ENCODE assay signal across 8 cellular contexts in the genomic region with DNA sequence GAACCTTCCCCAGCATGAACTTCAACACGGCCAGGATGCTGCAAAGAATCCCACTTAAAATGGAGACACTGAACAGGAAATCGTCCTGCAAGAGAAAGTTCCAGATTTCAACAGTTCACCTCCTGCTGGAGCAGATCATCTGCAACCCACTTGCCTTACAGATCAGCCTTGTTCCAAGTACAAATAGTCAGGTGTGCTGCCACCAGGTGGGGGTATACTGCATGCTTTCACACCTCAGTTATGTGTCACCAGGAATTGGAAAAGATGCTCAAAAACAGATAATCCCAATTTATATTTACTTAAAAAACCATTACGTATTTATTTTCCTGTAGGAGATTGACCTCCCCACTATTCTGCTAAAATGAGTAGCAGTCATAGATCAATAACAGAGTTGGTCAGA.
DNase-seq lines count a peak whose midpoint lies in the region; ATAC-seq and TF ChIP-seq lines count a peak whose summit lies in the region.
"Had no signal": no experiment of that assay in that cellular context is flagged by ENCODE, and none has a peak within 500 bp of the region (broad histone marks: within the 10 kb centered on the region; RNA-seq: fewer than 3 reads in every experiment).

No MANE protein-coding gene starts in this region.

- no peaks in the 10 kb centered on the region for H3K27me3 ChIP-seq in sigmoid colon
- H3K27me3 ChIP-seq in suprapubic skin, result no peaks in the 10 kb centered on the region
- H3K27me3 ChIP-seq: SJSA1 had no signal

- TF ChIP-seq POLR2A in sigmoid colon (IDR thresholded peaks at IDR 0.05) (no peak), suprapubic skin (IDR thresholded peaks at IDR 0.05) (no peak)

- H3K9me3 ChIP-seq in sigmoid colon (no peaks in the 10 kb centered on the region), suprapubic skin (no peaks in the 10 kb centered on the region)
- H3K9me3 ChIP-seq: SJSA1 had no signal

- H3K4me1 ChIP-seq in sigmoid colon (no peaks in the 10 kb centered on the region), suprapubic skin (peaks cover 3% of the 10 kb centered on the region)
- H3K4me1 ChIP-seq: SJSA1 had no signal

- in situ Hi-C loops in GM13977 (cut with MboI; ENCODE audit: low pct_unique_long_range_greater_than_20kb, low sequenced_read_pairs, unreplicated experiment), result no loop called here

- DNase-seq in GM13977 (ENCODE audit: low spot score) (peak; percentile 40), LoVo (ENCODE audit: low spot score) (peak; percentile 29), fibroblast of villous mesenchyme (ENCODE audit: low read depth) (peak; percentile 11), sigmoid colon (no peak), suprapubic skin (ENCODE audit: low spot score in 2 of 2) (no peak)

- TF ChIP-seq EP300 in sigmoid colon (IDR thresholded peaks at IDR 0.05) (no peak), suprapubic skin (IDR thresholded peaks at IDR 0.05) (no peak)

- ATAC-seq in SK-N-SH treated with all-trans-retinoic acid at 6 μM for 48 hours (peak; percentile 32; the same call in 1 of the 3 replicates), GM18861 (IDR thresholded peaks at IDR 0.05; ENCODE audit: unreplicated experiment) (no peak)

- H3K4me3 ChIP-seq in fibroblast of villous mesenchyme (ENCODE audit: low read depth, low read length) (no peak overlapping the region), sigmoid colon (no peak overlapping the region), suprapubic skin (no peak overlapping the region)
- H3K4me3 ChIP-seq: SJSA1 had no signal

- peak; percentile 51 for TF ChIP-seq CTCF in GM13977 (IDR thresholded peaks at IDR 0.05; ENCODE audit: extremely low read depth, insufficient read depth, missing control alignments)
- peak; percentile 17 for TF ChIP-seq CTCF in fibroblast of villous mesenchyme (IDR thresholded peaks at IDR 0.05; ENCODE audit: insufficient read depth, low read depth, low read length)
- no peak for TF ChIP-seq CTCF in sigmoid colon (IDR thresholded peaks at IDR 0.05)
- TF ChIP-seq CTCF in suprapubic skin (IDR thresholded peaks at IDR 0.05), result no peak

- intact Hi-C loops in sigmoid colon (cut with DNase I), result no loop called here

- no peak overlapping the region for H3K27ac ChIP-seq in sigmoid colon
- no peak overlapping the region for H3K27ac ChIP-seq in suprapubic skin
- H3K27ac ChIP-seq: SJSA1 had no signal

- WGBS in sigmoid colon, 2 donors, result 74 to 75% methylated on average over 3 of the region's 3 CpGs
- 72% methylated on average over 3 of the region's 3 CpGs for WGBS in suprapubic skin

- H3K36me3 ChIP-seq in sigmoid colon (no peaks in the 10 kb centered on the region), suprapubic skin (no peaks in the 10 kb centered on the region)
- H3K36me3 ChIP-seq: SJSA1 had no signal

TF ChIP-seq in SK-N-SH treated with all-trans-retinoic acid at 6 μM for 48 hours, 23 proteins besides CTCF, POLR2A, EP300 and RAD21:
- TF ChIP-seq OSR1 (CRISPR knock-in tag; IDR thresholded peaks at IDR 0.05) (no peak), SNAI2 (CRISPR knock-in tag; IDR thresholded peaks at IDR 0.05) (no peak), ZNF70 (CRISPR knock-in tag; IDR thresholded peaks at IDR 0.05) (no peak), ESRRG (CRISPR knock-in tag; IDR thresholded peaks at IDR 0.05) (no peak), ARNTL (CRISPR knock-in tag; IDR thresholded peaks at IDR 0.05; ENCODE audit: borderline replicate concordance, low read depth) (no peak), TCF4 (CRISPR knock-in tag; IDR thresholded peaks at IDR 0.05; ENCODE audit: borderline replicate concordance) (no peak), ZC3H10 (CRISPR knock-in tag; IDR thresholded peaks at IDR 0.05) (no peak), ISL1 (CRISPR knock-in tag; IDR thresholded peaks at IDR 0.05) (no peak), TOX (CRISPR knock-in tag; IDR thresholded peaks at IDR 0.05; ENCODE audit: borderline replicate concordance) (no peak), GLIS3 (CRISPR knock-in tag; IDR thresholded peaks at IDR 0.05) (no peak), RARB (CRISPR knock-in tag; IDR thresholded peaks at IDR 0.05) (no peak)
- TF ChIP-seq, protein P1, sequence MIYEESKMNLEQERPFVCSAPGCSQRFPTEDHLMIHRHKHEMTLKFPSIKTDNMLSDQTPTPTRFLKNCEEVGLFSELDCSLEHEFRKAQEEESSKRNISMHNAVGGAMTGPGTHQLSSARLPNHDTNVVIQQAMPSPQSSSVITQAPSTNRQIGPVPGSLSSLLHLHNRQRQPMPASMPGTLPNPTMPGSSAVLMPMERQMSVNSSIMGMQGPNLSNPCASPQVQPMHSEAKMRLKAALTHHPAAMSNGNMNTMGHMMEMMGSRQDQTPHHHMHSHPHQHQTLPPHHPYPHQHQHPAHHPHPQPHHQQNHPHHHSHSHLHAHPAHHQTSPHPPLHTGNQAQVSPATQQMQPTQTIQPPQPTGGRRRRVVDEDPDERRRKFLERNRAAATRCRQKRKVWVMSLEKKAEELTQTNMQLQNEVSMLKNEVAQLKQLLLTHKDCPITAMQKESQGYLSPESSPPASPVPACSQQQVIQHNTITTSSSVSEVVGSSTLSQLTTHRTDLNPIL (CRISPR knock-in tag; IDR thresholded peaks at IDR 0.05; ENCODE audit: low read depth), result no peak

Comparison
In these comparisons a context has a peak if more than half of its experiments do, and no peak if none do; other contexts are left out.
1. DNase-seq: peak in GM13977 (single experiment), LoVo (single experiment) and fibroblast of villous mesenchyme (single experiment); none in sigmoid colon (single experiment) and suprapubic skin (0 of 2).
2. CTCF ChIP-seq: peak in GM13977 (single experiment) and fibroblast of villous mesenchyme (single experiment); none in sigmoid colon (0 of 4) and suprapubic skin (0 of 2).